ENCODE assay signal across 8 cellular contexts in the genomic region with DNA sequence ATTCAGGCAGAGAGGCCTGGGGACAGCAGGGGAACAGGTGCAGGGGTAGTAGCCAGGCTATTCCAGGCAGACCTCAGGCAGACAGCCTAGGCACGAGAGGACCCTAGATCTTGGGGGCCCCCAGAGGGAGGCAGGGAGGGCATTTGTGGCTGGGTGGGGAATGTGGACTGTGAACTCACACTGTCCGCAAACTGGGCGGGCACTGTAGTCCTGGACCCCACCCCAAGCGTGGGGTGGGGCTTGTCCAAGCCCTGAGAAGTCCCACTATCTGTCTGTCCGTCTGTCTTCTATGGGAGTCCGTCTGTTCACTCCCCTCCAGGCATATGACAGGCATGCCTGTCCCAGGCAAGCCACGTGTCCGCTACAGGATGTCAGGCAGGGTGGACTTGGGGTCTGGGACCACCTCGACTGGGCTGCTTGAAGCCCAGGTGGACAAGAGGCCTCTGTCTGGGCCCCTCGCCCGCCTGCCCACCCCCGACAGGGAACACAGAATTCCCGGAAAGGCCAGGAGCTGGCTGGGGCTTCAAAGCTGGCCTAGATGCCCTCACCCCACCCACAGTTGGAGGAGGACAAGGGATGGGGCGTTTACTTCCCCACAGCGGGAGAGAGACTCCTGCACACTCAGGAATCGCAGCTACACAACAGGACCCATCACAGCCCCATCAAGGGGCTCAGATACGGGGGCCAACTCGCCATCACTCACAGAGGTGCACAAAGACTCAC. TPM values are rescaled to one million over a fixed set of nuclear protein-coding genes. Genes with fewer than 3 reads are reported as not detected.
A peak's percentile ranks its signal among the peaks of the same experiment; 100 is the strongest.
DNase-seq lines count a peak whose midpoint lies in the region; ATAC-seq and TF ChIP-seq lines count a peak whose summit lies in the region.

A gene (minus strand): TSS at position 151 of the 723 bp plus-strand sequence. CDS start 2,336 bp downstream, outside the sequence.

- peaks cover 21% of the 10 kb centered on the region for H3K36me3 Mint-ChIP-seq in activated naive CD4-positive, alpha-beta T cell treated with anti-CD3 and anti-CD28 coated beads, Interleukin-2, amount 10 ng/mL, durations not matched to agents 7 days and 5 days
- no peaks in the 10 kb centered on the region for H3K36me3 Mint-ChIP-seq in brain

- no peaks in the 10 kb centered on the region for H3K9me3 Mint-ChIP-seq in activated naive CD4-positive, alpha-beta T cell treated with anti-CD3 and anti-CD28 coated beads, Interleukin-2, amount 10 ng/mL, durations not matched to agents 7 days and 5 days
- H3K9me3 Mint-ChIP-seq in brain, result peaks cover 0 to 30% (median 0%) of the 10 kb centered on the region in 5 experiments

- no peaks in the 10 kb centered on the region for H3K4me1 ChIP-seq in lower lobe of right lung

- H3K4me3 Mint-ChIP-seq in activated naive CD4-positive, alpha-beta T cell treated with anti-CD3 and anti-CD28 coated beads, Interleukin-2, amount 10 ng/mL, durations not matched to agents 7 days and 5 days, result peak within 1 kb of the TSS; percentile 98
- H3K4me3 Mint-ChIP-seq in brain, result peak within 1 kb of the TSS; percentile 23 to 71 (median 45)

- DNase-seq in activated naive CD4-positive, alpha-beta T cell treated with anti-CD3 and anti-CD28 coated beads, Interleukin-2, amount 10 ng/mL, durations not matched to agents 7 days and 5 days, result no peak
- no peak for DNase-seq in activated naive CD4-positive, alpha-beta T cell treated with anti-CD3 and anti-CD28 coated beads, Interleukin-2, amount 50 U/mL, for 16 hours
- DNase-seq in lower lobe of right lung, result no peak
- no peak for DNase-seq in ureter (ENCODE audit: low spot score)
- DNase-seq in GOT3 (lab: John Stamatoyannopoulos, UW), result no peak
- no peak for DNase-seq in left lobe of liver (ENCODE audit: low spot score)

- H3K4me1 Mint-ChIP-seq in activated naive CD4-positive, alpha-beta T cell treated with anti-CD3 and anti-CD28 coated beads, Interleukin-2, amount 10 ng/mL, durations not matched to agents 7 days and 5 days, result peaks cover 45% of the 10 kb centered on the region
- peaks cover 45% of the 10 kb centered on the region for H3K4me1 Mint-ChIP-seq in brain

- no peak for TF ChIP-seq CTCF in brain (conservative IDR thresholded peaks at IDR 0.05)
- TF ChIP-seq CTCF in lower lobe of right lung (IDR thresholded peaks at IDR 0.05), result no peak

- no peak for ATAC-seq in lower lobe of right lung
- no peak for ATAC-seq in HG03457 (IDR thresholded peaks at IDR 0.05; ENCODE audit: unreplicated experiment)
- no peak for ATAC-seq in left lobe of liver

- CTCF ChIA-PET in activated naive CD4-positive, alpha-beta T cell treated with anti-CD3 and anti-CD28 coated beads, Interleukin-2, amount 10 ng/mL, durations not matched to agents 7 days and 5 days (lab: Charles Lee), result no interaction called here

- no peaks in the 10 kb centered on the region for H3K27me3 Mint-ChIP-seq in activated naive CD4-positive, alpha-beta T cell treated with anti-CD3 and anti-CD28 coated beads, Interleukin-2, amount 10 ng/mL, durations not matched to agents 7 days and 5 days
- H3K27me3 Mint-ChIP-seq in brain, result peaks cover 11% of the 10 kb centered on the region

- intact Hi-C loops in lower lobe of right lung (cut with DNase I), result no loop called here

- H3K9me3 ChIP-seq in lower lobe of right lung, result no peaks in the 10 kb centered on the region

- peak within 1 kb of the TSS; percentile 84 for H3K27ac Mint-ChIP-seq in activated naive CD4-positive, alpha-beta T cell treated with anti-CD3 and anti-CD28 coated beads, Interleukin-2, amount 10 ng/mL, durations not matched to agents 7 days and 5 days
- peak within 1 kb of the TSS in 3 of 5 experiments; percentile 20 to 81 (median 60) for H3K27ac Mint-ChIP-seq in brain

- H3K27me3 ChIP-seq in lower lobe of right lung (ENCODE audit: low read depth), result no peaks in the 10 kb centered on the region

- H3K36me3 ChIP-seq in lower lobe of right lung, result no peaks in the 10 kb centered on the region

- peak within 1 kb of the TSS; percentile 44 for H3K4me3 ChIP-seq in lower lobe of right lung

- no peak within 1 kb of the TSS for H3K27ac ChIP-seq in lower lobe of right lung

RNA-seq across cellular contexts. Expression of the gene that starts here (rescaled TPM):
- polyA plus RNA-seq in brain (ENCODE audit: insufficient read depth, low read depth, low replicate concordance), result 26.5 TPM
- 15.9 TPM for total RNA-seq in lower lobe of right lung
- total RNA-seq in ureter, result 25.3 TPM
- total RNA-seq in left lobe of liver, result 0.30 TPM

Comparison
In these comparisons a context has a peak if more than half of its experiments do, and no peak if none do; other contexts are left out.
1. RNA of the gene that starts here (total RNA-seq): 25.3 TPM in ureter (single experiment) and 15.9 TPM in lower lobe of right lung (single experiment); 0.30 TPM in left lobe of liver (single experiment); every median in the first group is over 10 times any median in the second.